8 cellular contexts compared by ENCODE assay signal in the genomic region with DNA sequence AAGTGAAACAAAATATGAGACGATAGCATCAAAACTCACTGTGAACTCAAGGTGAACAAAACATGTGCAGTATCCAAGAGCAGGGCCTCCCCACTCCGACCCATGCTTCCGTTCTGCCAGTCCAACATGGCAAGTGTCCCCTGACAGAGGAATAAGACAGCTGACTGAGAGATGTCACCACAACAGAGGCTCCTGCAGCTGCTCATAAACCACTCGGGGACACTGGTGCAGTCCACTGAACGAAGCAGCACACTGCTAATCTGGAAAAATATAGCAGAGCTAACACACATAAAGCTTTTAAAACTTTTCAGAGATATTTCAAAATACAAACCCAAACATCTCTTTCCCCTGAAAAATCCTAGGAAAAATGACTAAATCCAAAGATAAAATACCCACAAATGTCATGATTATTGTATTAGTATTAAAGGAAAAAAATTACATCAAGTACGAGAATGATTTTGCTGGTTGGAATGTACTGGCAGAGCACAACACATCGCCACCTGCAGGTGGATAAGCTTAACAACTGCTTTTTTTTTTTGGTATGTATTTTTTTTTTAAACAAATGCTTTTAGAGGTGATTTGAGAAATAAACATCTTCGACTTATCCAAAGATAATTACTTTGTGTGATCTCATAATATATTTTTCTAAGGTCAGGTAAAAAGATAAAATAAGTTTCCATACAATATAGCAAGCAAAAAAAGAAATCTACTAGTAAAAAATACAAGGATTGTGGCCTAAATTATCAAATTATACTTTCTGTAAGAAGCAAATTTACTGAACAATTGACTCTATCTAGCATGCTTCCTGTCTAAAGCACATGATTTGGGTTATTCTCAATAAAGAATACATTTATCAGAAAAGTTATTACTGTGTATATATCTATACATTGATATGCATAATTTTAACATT. TPM values are rescaled to one million over a fixed set of nuclear protein-coding genes. Genes with fewer than 3 reads are reported as not detected.
A peak's percentile ranks its signal among the peaks of the same experiment; 100 is the strongest.
DNase-seq lines count a peak whose midpoint lies in the region; ATAC-seq, FAIRE-seq and TF ChIP-seq lines count a peak whose summit lies in the region.

No MANE protein-coding gene starts in this region.

- intact Hi-C loops in upper lobe of right lung (cut with DNase I), result no loop called here

- no peaks in the 10 kb centered on the region for H4K20me1 ChIP-seq in GM23338 (replicated peaks; ENCODE audit: insufficient read depth)

- FAIRE-seq in bronchial epithelial cell (lab: Jason Lieb, UNC), result no peak

- H3K27me3 ChIP-seq in GM23338 (ENCODE audit: insufficient read depth) (no peaks in the 10 kb centered on the region), bronchial epithelial cell (ENCODE audit: control insufficient read depth, insufficient read depth, low read length) (no peaks in the 10 kb centered on the region), upper lobe of right lung (no peaks in the 10 kb centered on the region)

- H3K4me2 ChIP-seq in GM23338, result no peak overlapping the region

- H3K36me3 Mint-ChIP-seq in GM23338 (ENCODE audit: low read depth), result peaks cover 43% of the 10 kb centered on the region; the same call in 2 of the 3 replicates

- DNase-seq in COR-L47 (lab: John Stamatoyannopoulos, UW) (peak; percentile 22), GM23338 (ENCODE audit: low spot score) (peak; percentile 61), NCI-H82 (lab: John Stamatoyannopoulos, UW) (peak; percentile 66), bronchial epithelial cell (ENCODE audit: low read depth) (peak; percentile 66), left lobe of liver (ENCODE audit: low spot score) (no peak), upper lobe of right lung (no peak), NCI-H774 (lab: John Stamatoyannopoulos, UW) (no peak)

- no peaks in the 10 kb centered on the region for H3K79me2 ChIP-seq in GM23338 (replicated peaks; ENCODE audit: insufficient read depth)

- ATAC-seq in GM23338 (no peak), left lobe of liver (peak; percentile 80), upper lobe of right lung (peak; percentile 43), GM21367 (IDR thresholded peaks at IDR 0.05; ENCODE audit: unreplicated experiment) (no peak)

- H3F3A ChIP-seq in GM23338 (replicated peaks; ENCODE audit: low read depth), result no peaks in the 10 kb centered on the region

- H3K4me1 ChIP-seq in GM23338 (ENCODE audit: insufficient read depth), result no peaks in the 10 kb centered on the region
- H3K4me1 ChIP-seq in upper lobe of right lung, result no peaks in the 10 kb centered on the region

- no peak overlapping the region for H3K27ac Mint-ChIP-seq in GM23338

- H3K27me3 Mint-ChIP-seq in GM23338 (ENCODE audit: insufficient read depth, low read depth, poor library complexity), result no peaks in the 10 kb centered on the region

- H3K36me3 ChIP-seq in GM23338 (ENCODE audit: insufficient read depth), result peaks cover 25% of the 10 kb centered on the region
- H3K36me3 ChIP-seq in bronchial epithelial cell (ENCODE audit: control insufficient read depth, insufficient read depth, low read length), result peaks cover 5% of the 10 kb centered on the region
- peaks cover 88% of the 10 kb centered on the region for H3K36me3 ChIP-seq in upper lobe of right lung

- TF ChIP-seq CTCF in GM23338 (conservative IDR thresholded peaks at IDR 0.05; ENCODE audit: low read depth in 2 of 2) (peak; percentile 69 to 97), bronchial epithelial cell (IDR thresholded peaks at IDR 0.05; ENCODE audit: insufficient read depth, low read length, severe bottlenecking) (peak; percentile 50), upper lobe of right lung (IDR thresholded peaks at IDR 0.05) (peak; percentile 80)

- no peaks in the 10 kb centered on the region for H3K4me1 Mint-ChIP-seq in GM23338

- no peak overlapping the region for H3K4me3 Mint-ChIP-seq in GM23338

- H3K9me3 ChIP-seq in upper lobe of right lung, result no peaks in the 10 kb centered on the region

- no peak overlapping the region for H3K27ac ChIP-seq in GM23338 (ENCODE audit: low read depth)
- H3K27ac ChIP-seq in upper lobe of right lung, result no peak overlapping the region

- no peaks in the 10 kb centered on the region for H3K9me2 ChIP-seq in GM23338 (ENCODE audit: insufficient read depth)

- H2AFZ ChIP-seq in GM23338, result no peak overlapping the region

- no peak overlapping the region for H3K4me3 ChIP-seq in GM23338
- no peak overlapping the region for H3K4me3 ChIP-seq in bronchial epithelial cell (ENCODE audit: low read depth, low read length)
- H3K4me3 ChIP-seq in upper lobe of right lung, result no peak overlapping the region

- H3K9me3 Mint-ChIP-seq in GM23338, result no peaks in the 10 kb centered on the region

TF ChIP-seq in GM23338, 12 proteins besides CTCF, POLR2A, EP300 and RAD21 (continues in another document):
- TF ChIP-seq EZH2phosphoT487 (IDR thresholded peaks at IDR 0.05; ENCODE audit: unreplicated experiment) (no peak), ZNF114 (CRISPR knock-in tag; IDR thresholded peaks at IDR 0.05) (no peak), EZH2 (IDR thresholded peaks at IDR 0.05; ENCODE audit: low read depth, unreplicated experiment) (no peak), JUNB (IDR thresholded peaks at IDR 0.05; ENCODE audit: unreplicated experiment) (no peak), CREB1 (CRISPR knock-in tag; IDR thresholded peaks at IDR 0.05; ENCODE audit: low read depth) (no peak), NANOG (IDR thresholded peaks at IDR 0.05; ENCODE audit: borderline replicate concordance) (no peak)
- TF ChIP-seq, protein P1, sequence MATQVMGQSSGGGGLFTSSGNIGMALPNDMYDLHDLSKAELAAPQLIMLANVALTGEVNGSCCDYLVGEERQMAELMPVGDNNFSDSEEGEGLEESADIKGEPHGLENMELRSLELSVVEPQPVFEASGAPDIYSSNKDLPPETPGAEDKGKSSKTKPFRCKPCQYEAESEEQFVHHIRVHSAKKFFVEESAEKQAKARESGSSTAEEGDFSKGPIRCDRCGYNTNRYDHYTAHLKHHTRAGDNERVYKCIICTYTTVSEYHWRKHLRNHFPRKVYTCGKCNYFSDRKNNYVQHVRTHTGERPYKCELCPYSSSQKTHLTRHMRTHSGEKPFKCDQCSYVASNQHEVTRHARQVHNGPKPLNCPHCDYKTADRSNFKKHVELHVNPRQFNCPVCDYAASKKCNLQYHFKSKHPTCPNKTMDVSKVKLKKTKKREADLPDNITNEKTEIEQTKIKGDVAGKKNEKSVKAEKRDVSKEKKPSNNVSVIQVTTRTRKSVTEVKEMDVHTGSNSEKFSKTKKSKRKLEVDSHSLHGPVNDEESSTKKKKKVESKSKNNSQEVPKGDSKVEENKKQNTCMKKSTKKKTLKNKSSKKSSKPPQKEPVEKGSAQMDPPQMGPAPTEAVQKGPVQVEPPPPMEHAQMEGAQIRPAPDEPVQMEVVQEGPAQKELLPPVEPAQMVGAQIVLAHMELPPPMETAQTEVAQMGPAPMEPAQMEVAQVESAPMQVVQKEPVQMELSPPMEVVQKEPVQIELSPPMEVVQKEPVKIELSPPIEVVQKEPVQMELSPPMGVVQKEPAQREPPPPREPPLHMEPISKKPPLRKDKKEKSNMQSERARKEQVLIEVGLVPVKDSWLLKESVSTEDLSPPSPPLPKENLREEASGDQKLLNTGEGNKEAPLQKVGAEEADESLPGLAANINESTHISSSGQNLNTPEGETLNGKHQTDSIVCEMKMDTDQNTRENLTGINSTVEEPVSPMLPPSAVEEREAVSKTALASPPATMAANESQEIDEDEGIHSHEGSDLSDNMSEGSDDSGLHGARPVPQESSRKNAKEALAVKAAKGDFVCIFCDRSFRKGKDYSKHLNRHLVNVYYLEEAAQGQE (IDR thresholded peaks at IDR 0.05; ENCODE audit: unreplicated experiment), result no peak

RNA-seq across cellular contexts. Expression of a gene that starts 18.6 kb away (rescaled TPM):
- total RNA-seq in GM23338 (2014; rRNA removed; shearing (Covaris generic)), result 26.2 and 30.7 TPM in 2 replicates
- 11.1 and 17.0 TPM in 2 replicates for polyA plus RNA-seq in GM23338 (2016; fragmentation: Nextera tagmentation; extraction: Ambion mirVana)
- total RNA-seq in bronchial epithelial cell (22.1 and 25.8 TPM in 2 replicates), left lobe of liver (20.0 TPM), upper lobe of right lung (32.9 TPM)

RNA-seq across cellular contexts. Expression of a gene that starts 59.8 kb away (rescaled TPM):
- total RNA-seq in GM23338 (2014; rRNA removed; shearing (Covaris generic)), result 6.5 and 6.7 TPM in 2 replicates
- polyA plus RNA-seq in GM23338 (2016; fragmentation: Nextera tagmentation; extraction: Ambion mirVana), result 4.9 and 5.4 TPM in 2 replicates
- 1.8 and 4.5 TPM in 2 replicates for total RNA-seq in bronchial epithelial cell
- total RNA-seq in left lobe of liver, result 1.6 TPM
- total RNA-seq in upper lobe of right lung, result 53.8 TPM

Comparison
In these comparisons a context has a peak if more than half of its experiments do, and no peak if none do; other contexts are left out.
1. DNase-seq: peak in COR-L47 (single experiment), GM23338 (single experiment), NCI-H82 (single experiment) and bronchial epithelial cell (single experiment); none in left lobe of liver (single experiment), upper lobe of right lung (single experiment) and NCI-H774 (single experiment).
2. ATAC-seq: peak in left lobe of liver (single experiment) and upper lobe of right lung (single experiment); none in GM23338 (single experiment) and GM21367 (single experiment).
3. Peak in every context shown above with its lines, with median percentiles within 50 percentile points of each other: CTCF ChIP-seq.